Comparison of ENCODE assay signal across 18 cellular contexts in genomic region chrX:118679290-118679689, GRCh38. TPM values are rescaled to one million over a fixed set of nuclear protein-coding genes. Genes with fewer than 3 reads are reported as not detected.
DNase-seq lines count a peak whose midpoint lies in the region; ATAC-seq and TF ChIP-seq lines count a peak whose summit lies in the region.
"Had no signal": no experiment of that assay in that cellular context is flagged by ENCODE, and none has a peak within 500 bp of the region (broad histone marks: within the 10 kb centered on the region; RNA-seq: fewer than 3 reads in every experiment).

No MANE protein-coding gene starts in this region.

- ATAC-seq in stimulated activated naive CD8-positive, alpha-beta T cell treated with anti-CD3 and anti-CD28 coated beads, Interleukin-15, Interleukin-2, amounts not matched to agents 100 U/mL and 50 U/mL, for 24 hours: no peak
- no peak for ATAC-seq in GM19324 (IDR thresholded peaks at IDR 0.05; ENCODE audit: low FRiP score, unreplicated experiment)
- ATAC-seq: T-helper 17 cell had no signal

- WGBS in mesendoderm (ENCODE audit: extremely low coverage, insufficient coverage, low lambda C conversion rate): no CpG with 5 or more reads among the region's 1 CpG

- peak; percentile 32 for TF ChIP-seq CTCF in choroid plexus epithelial cell (conservative IDR thresholded peaks at IDR 0.05; ENCODE audit: low read depth, low read length)
- TF ChIP-seq CTCF in vagina (IDR thresholded peaks at IDR 0.05): no peak

- no peaks in the 10 kb centered on the region for H3K79me2 ChIP-seq in mesendoderm (ENCODE audit: control insufficient read depth, insufficient read depth, low read length)

- H3K4me3 Mint-ChIP-seq in activated CD4-positive, alpha-beta T cell treated with anti-CD3 and anti-CD28 coated beads, Interleukin-2, amount 10 ng/mL, durations not matched to agents 24 days and 14 days: no peak overlapping the region
- H3K4me3 Mint-ChIP-seq: CD8-positive, alpha-beta memory T cell; T-helper 17 cell had no signal

- no peak overlapping the region for H3K4ac ChIP-seq in mesendoderm (ENCODE audit: low read depth, low read length)

- no peak overlapping the region for H2BK120ac ChIP-seq in mesendoderm (ENCODE audit: low read depth, low read length)

- no peak overlapping the region for H3K18ac ChIP-seq in mesendoderm (ENCODE audit: low read length)

- no peak overlapping the region for H3K4me2 ChIP-seq in mesendoderm (ENCODE audit: low read length)
- H3K4me2 ChIP-seq: BLaER1 had no signal

- TF ChIP-seq POLR2A in vagina (IDR thresholded peaks at IDR 0.05): no peak

- peaks cover 21% of the 10 kb centered on the region for H3K36me3 Mint-ChIP-seq in activated CD4-positive, alpha-beta T cell treated with anti-CD3 and anti-CD28 coated beads, Interleukin-2, amount 10 ng/mL, durations not matched to agents 24 days and 14 days (ENCODE audit: low read depth)

- no peak overlapping the region for H4K5ac ChIP-seq in mesendoderm (ENCODE audit: low read length)

- H3K36me3 ChIP-seq in mesendoderm (ENCODE audit: control insufficient read depth, insufficient read depth, low read length): no peaks in the 10 kb centered on the region
- H3K36me3 ChIP-seq in vagina: no peaks in the 10 kb centered on the region

- H3K27me3 ChIP-seq in mesendoderm (ENCODE audit: insufficient read depth, low read length, poor library complexity): no peaks in the 10 kb centered on the region
- H3K27me3 ChIP-seq in vagina: no peaks in the 10 kb centered on the region
- H3K27me3 ChIP-seq: BLaER1 had no signal

- intact Hi-C loops in activated CD4-positive, alpha-beta T cell treated with anti-CD3 and anti-CD28 coated beads, Interleukin-2, amount 10 ng/mL, durations not matched to agents 24 days and 14 days (cut with micrococcal nuclease): no loop called here
- intact Hi-C loops in vagina (cut with DNase I): no loop called here

- no peaks in the 10 kb centered on the region for H3K9me3 Mint-ChIP-seq in activated CD4-positive, alpha-beta T cell treated with anti-CD3 and anti-CD28 coated beads, Interleukin-2, amount 10 ng/mL, durations not matched to agents 24 days and 14 days
- H3K9me3 Mint-ChIP-seq: CD8-positive, alpha-beta memory T cell had no signal

- DNase-seq in ELR (ENCODE audit: low read depth) (peak; percentile 15), NCI-H69 (lab: John Stamatoyannopoulos, UW) (peak; percentile 25), choroid plexus epithelial cell (ENCODE audit: low read depth) (no peak), mesendoderm (peak; percentile 1), vagina (ENCODE audit: extremely low spot score in 2 of 2) (no peak)
- DNase-seq in activated CD4-positive, alpha-beta T cell treated with anti-CD3 and anti-CD28 coated beads, Interleukin-2, amount 10 ng/mL, durations not matched to agents 24 days and 14 days: no peak
- no peak for DNase-seq in stimulated activated naive CD8-positive, alpha-beta T cell treated with anti-CD3 and anti-CD28 coated beads, Interleukin-15, Interleukin-2, amounts not matched to agents 100 U/mL and 50 U/mL, for 24 hours
- DNase-seq: CD8-positive, alpha-beta memory T cell; DND-41; GF-D8; NCI-H187; NCI-H446; NCI-H774; SHP77 treated with DMSO at 0.1 percent for 48 hours; T-helper 17 cell had no signal

- no peak overlapping the region for H2BK15ac ChIP-seq in mesendoderm (replicated peaks; ENCODE audit: low read depth)

- H3K4me1 Mint-ChIP-seq in activated CD4-positive, alpha-beta T cell treated with anti-CD3 and anti-CD28 coated beads, Interleukin-2, amount 10 ng/mL, durations not matched to agents 24 days and 14 days: no peaks in the 10 kb centered on the region
- H3K4me1 Mint-ChIP-seq: CD8-positive, alpha-beta memory T cell; T-helper 17 cell had no signal

- H3K4me1 ChIP-seq in mesendoderm (ENCODE audit: control insufficient read depth, low read depth, low read length) (no peaks in the 10 kb centered on the region), vagina (no peaks in the 10 kb centered on the region)
- H3K4me1 ChIP-seq: BLaER1 had no signal

- H4K8ac ChIP-seq in mesendoderm (ENCODE audit: low read depth, low read length): no peak overlapping the region

- H3K9ac ChIP-seq in mesendoderm (ENCODE audit: low read length): no peak overlapping the region
- H3K9ac ChIP-seq: BLaER1 had no signal

- H3K79me1 ChIP-seq in mesendoderm (ENCODE audit: low read length): no peaks in the 10 kb centered on the region

- no peaks in the 10 kb centered on the region for H3K27me3 Mint-ChIP-seq in activated CD4-positive, alpha-beta T cell treated with anti-CD3 and anti-CD28 coated beads, Interleukin-2, amount 10 ng/mL, durations not matched to agents 24 days and 14 days
- H3K27me3 Mint-ChIP-seq: CD8-positive, alpha-beta memory T cell; T-helper 17 cell had no signal

- no peaks in the 10 kb centered on the region for H3K9me3 ChIP-seq in vagina
- H3K9me3 ChIP-seq: BLaER1 had no signal

- no peak overlapping the region for H2AK5ac ChIP-seq in mesendoderm (ENCODE audit: low read length)

- H3K4me3 ChIP-seq in choroid plexus epithelial cell (ENCODE audit: low read depth, low read length) (no peak overlapping the region), mesendoderm (ENCODE audit: low read length) (no peak overlapping the region), vagina (no peak overlapping the region)
- H3K4me3 ChIP-seq: BLaER1 had no signal

- H3K27ac Mint-ChIP-seq in activated CD4-positive, alpha-beta T cell treated with anti-CD3 and anti-CD28 coated beads, Interleukin-2, amount 10 ng/mL, durations not matched to agents 24 days and 14 days: no peak overlapping the region
- H3K27ac Mint-ChIP-seq: CD8-positive, alpha-beta memory T cell; T-helper 17 cell had no signal

- H3K56ac ChIP-seq in mesendoderm (ENCODE audit: low read length): no peak overlapping the region

- no peak overlapping the region for H3K23ac ChIP-seq in mesendoderm (ENCODE audit: low read length)

- H3K27ac ChIP-seq in mesendoderm (ENCODE audit: low read depth, low read length) (no peak overlapping the region), vagina (no peak overlapping the region)
- H3K27ac ChIP-seq: BLaER1, HL-60 had no signal

- no peak overlapping the region for H2BK5ac ChIP-seq in mesendoderm (ENCODE audit: low read length)

RNA-seq across cellular contexts. Expression of gene IL13RA1, which starts 48.1 kb away (rescaled TPM):
- polyA plus RNA-seq in mesendoderm (2013, experiment 1 of 2): 14.2 TPM
- 13.6 TPM for polyA plus RNA-seq in mesendoderm (2013, experiment 2 of 2)
- total RNA-seq in activated CD4-positive, alpha-beta T cell treated with anti-CD3 and anti-CD28 coated beads, Interleukin-2, amount 10 ng/mL, durations not matched to agents 24 days and 14 days: 0.33 and 0.36 TPM in 2 replicates
- 25.8 TPM for total RNA-seq in vagina
- polyA plus RNA-seq: CD8-positive, alpha-beta memory T cell had no signal

Comparison
In these comparisons a context has a peak if more than half of its experiments do, and no peak if none do; other contexts are left out.
1. DNase-seq: peak in ELR (single experiment), NCI-H69 (single experiment) and mesendoderm (single experiment); none in choroid plexus epithelial cell (single experiment), activated CD4-positive, alpha-beta T cell treated with anti-CD3 and anti-CD28 coated beads, Interleukin-2, amount 10 ng/mL, durations not matched to agents 24 days and 14 days (single experiment), stimulated activated naive CD8-positive, alpha-beta T cell treated with anti-CD3 and anti-CD28 coated beads, Interleukin-15, Interleukin-2, amounts not matched to agents 100 U/mL and 50 U/mL, for 24 hours (single experiment) and vagina (0 of 2).
2. RNA of gene IL13RA1, which starts 48.1 kb away (total RNA-seq): 25.8 TPM in vagina (single experiment); 0.33 to 0.36 TPM in activated CD4-positive, alpha-beta T cell treated with anti-CD3 and anti-CD28 coated beads, Interleukin-2, amount 10 ng/mL, durations not matched to agents 24 days and 14 days; every median in the first group is over 10 times any median in the second.